In genomic region chr2:3709225-3709624, GRCh38 we compare ENCODE assay signal across 4 cellular contexts. TPM values are rescaled to one million over a fixed set of nuclear protein-coding genes. Genes with fewer than 3 reads are reported as not detected.
"Had no signal": no experiment of that assay in that cellular context is flagged by ENCODE, and none has a peak within 500 bp of the region (broad histone marks: within the 10 kb centered on the region; RNA-seq: fewer than 3 reads in every experiment).

No MANE protein-coding gene starts in this region.

- H3K4me3 ChIP-seq: GM12878 had no signal

- DNase-seq: GDM1, GF-D8 had no signal

- ATAC-seq: GM12878 had no signal

RNA-seq across cellular contexts. Expression of gene DCDC2C, which starts 5.8 kb away (rescaled TPM):
- total RNA-seq: G401, GM12878 had no signal

RNA-seq across cellular contexts. Expression of gene ALLC, which starts 51.2 kb away (rescaled TPM):
- total RNA-seq: G401, GM12878 had no signal
